ENCODE assay signal across 1 cellular context in genomic region chr3:160667452-160667851, GRCh38.
A peak's percentile ranks its signal among the peaks of the same experiment; 100 is the strongest.
TF ChIP-seq lines count a peak whose summit lies in the region.

No MANE protein-coding gene starts in this region.

TF ChIP-seq in IMR-90, 13 proteins besides CTCF, POLR2A, EP300 and RAD21:
- TF ChIP-seq MAFK (IDR thresholded peaks at IDR 0.05; ENCODE audit: low read depth, low read length) (no peak), MAZ (IDR thresholded peaks at IDR 0.05; ENCODE audit: borderline replicate concordance, low read depth, low read length) (0 out of 2 replicates have a peak, but pooled peaks have one; percentile 26), FOS (IDR thresholded peaks at IDR 0.05; ENCODE audit: low read depth, low read length) (peak; percentile 71), MXI1 (IDR thresholded peaks at IDR 0.05; ENCODE audit: borderline replicate concordance, low read depth, low read length) (no peak)
TF ChIP-seq in IMR-90: peak in this region for 2.
